22 cellular contexts compared by ENCODE assay signal in genomic region chr1:221780175-221780574, GRCh38.
"Had no signal": no experiment of that assay in that cellular context is flagged by ENCODE, and none has a peak within 500 bp of the region (broad histone marks: within the 10 kb centered on the region; RNA-seq: fewer than 3 reads in every experiment).

No MANE protein-coding gene starts in this region.

- DNase-seq: activated CD4-positive, alpha-beta T cell treated with anti-CD3 and anti-CD28 coated beads, Interleukin-2, amount 50 U/mL, for 1 hour; activated CD4-positive, CD25-positive, alpha-beta regulatory T cell; activated CD8-positive, alpha-beta memory T cell treated with anti-CD3 and anti-CD28 coated beads, Interleukin-2, amount 10 ng/mL, durations not matched to agents 7 days and 5 days; activated effector memory CD4-positive, alpha-beta T cell treated with Interleukin-2 at 50 U/mL for 16 hours; activated naive CD4-positive, alpha-beta T cell treated with anti-CD3 and anti-CD28 coated beads, Interleukin-2, amount 50 U/mL, for 16 hours; activated T-cell treated with anti-CD3 and anti-CD28 coated beads, Interleukin-2, amount 50 U/mL, for 1 hour; amniotic stem cell; central memory CD4-positive, alpha-beta T cell; effector CD4-positive, alpha-beta T cell; foreskin keratinocyte; head of caudate nucleus; mesenchymal stem cell; nephron progenitor cell; stimulated activated CD4-positive, alpha-beta T cell treated with anti-CD3 and anti-CD28 coated beads, Interleukin-15, amount 100 ng/mL, for 24 hours; stimulated activated CD4-positive, alpha-beta T cell treated with anti-CD3 and anti-CD28 coated beads, Interleukin-4, amount 100 ng/mL, for 1 hour; T-helper 17 cell; trophoblast cell had no signal

- H3K36me3 ChIP-seq: prostate gland, suprapubic skin had no signal

- H3K27ac ChIP-seq: coronary artery, foreskin keratinocyte, prostate gland, skin epidermis, suprapubic skin had no signal

- H3K27me3 ChIP-seq: foreskin keratinocyte, suprapubic skin had no signal

- H3K4me3 ChIP-seq: coronary artery, prostate gland, skin epidermis, suprapubic skin had no signal

- H3K4me1 ChIP-seq: foreskin keratinocyte, prostate gland, suprapubic skin had no signal

- H3K9me3 Mint-ChIP-seq: nephron progenitor cell; stimulated activated naive CD8-positive, alpha-beta T cell treated with anti-CD3 and anti-CD28 coated beads, Interleukin-15, Interleukin-2, amounts not matched to agents 100 ng/mL and 50 ng/mL, for 24 hours had no signal

- H3K4me3 Mint-ChIP-seq: activated CD8-positive, alpha-beta memory T cell treated with anti-CD3 and anti-CD28 coated beads, Interleukin-2, amount 10 ng/mL, durations not matched to agents 7 days and 5 days; nephron progenitor cell; stimulated activated naive CD8-positive, alpha-beta T cell treated with anti-CD3 and anti-CD28 coated beads, Interleukin-15, Interleukin-2, amounts not matched to agents 100 ng/mL and 50 ng/mL, for 24 hours; T-helper 17 cell had no signal

- H3K27ac Mint-ChIP-seq: nephron progenitor cell had no signal

- H3K9me3 ChIP-seq: prostate gland, suprapubic skin had no signal

- H3K27me3 Mint-ChIP-seq: activated CD8-positive, alpha-beta memory T cell treated with anti-CD3 and anti-CD28 coated beads, Interleukin-2, amount 10 ng/mL, durations not matched to agents 7 days and 5 days; stimulated activated naive CD8-positive, alpha-beta T cell treated with anti-CD3 and anti-CD28 coated beads, Interleukin-15, Interleukin-2, amounts not matched to agents 100 ng/mL and 50 ng/mL, for 24 hours; T-helper 17 cell had no signal
